ENCODE assay signal across 32 cellular contexts in the genomic region with DNA sequence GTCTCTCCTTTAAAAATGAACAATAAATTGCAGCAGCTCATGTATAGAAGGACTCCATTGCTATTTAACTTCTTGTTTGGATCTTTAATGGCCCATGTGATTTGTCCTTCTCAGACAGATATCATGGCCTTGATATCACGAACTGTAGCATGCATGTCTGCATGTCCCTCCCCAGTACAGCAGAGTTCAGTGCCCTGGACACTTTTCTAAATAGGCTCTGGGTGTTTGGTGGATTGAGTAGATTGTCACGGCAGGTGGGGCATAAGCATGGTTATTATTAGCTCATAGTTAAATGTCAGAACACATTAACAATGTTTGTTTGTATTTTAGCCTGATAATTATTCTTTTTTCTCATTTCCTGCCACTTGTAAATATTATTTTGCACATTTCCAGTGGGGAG.
"Had no signal": no experiment of that assay in that cellular context is flagged by ENCODE, and none has a peak within 500 bp of the region (broad histone marks: within the 10 kb centered on the region; RNA-seq: fewer than 3 reads in every experiment).

No MANE protein-coding gene starts in this region.

- H3K9me3 ChIP-seq: ascending aorta had no signal

- FAIRE-seq: bronchial epithelial cell, TTC549 had no signal

- H3K36me3 ChIP-seq: ascending aorta, cardiac muscle cell, WERI-Rb-1 had no signal

- DNase-seq: activated CD4-positive, alpha-beta memory T cell treated with anti-CD3 and anti-CD28 coated beads, Interleukin-2, amount 10 ng/mL, durations not matched to agents 7 days and 5 days; activated CD4-positive, alpha-beta T cell treated with anti-CD3 and anti-CD28 coated beads for 1 hour; activated CD4-positive, alpha-beta T cell treated with anti-CD3 and anti-CD28 coated beads for 36 hours; activated CD4-positive, alpha-beta T cell treated with anti-CD3 and anti-CD28 coated beads for 48 hours; activated CD4-positive, alpha-beta T cell treated with anti-CD3 and anti-CD28 coated beads, Interleukin-2, amount 10 ng/mL, durations not matched to agents 7 days and 5 days; activated CD4-positive, alpha-beta T cell treated with anti-CD3 and anti-CD28 coated beads, Interleukin-2, amount 50 U/mL, for 48 hours; activated CD4-positive, CD25-positive, alpha-beta regulatory T cell; activated CD8-positive, alpha-beta memory T cell treated with anti-CD3 and anti-CD28 coated beads for 24 hours; activated CD8-positive, alpha-beta memory T cell treated with anti-CD3 and anti-CD28 coated beads, Interleukin-2, amount 10 ng/mL, durations not matched to agents 7 days and 5 days; activated CD8-positive, alpha-beta memory T cell treated with anti-CD3 and anti-CD28 coated beads, Interleukin-2, amount 50 U/mL, for 48 hours; activated CD8-positive, alpha-beta T cell treated with anti-CD3 and anti-CD28 coated beads, Interleukin-2, amount 10 ng/mL, durations not matched to agents 7 days and 5 days; activated effector memory CD4-positive, alpha-beta T cell treated with Interleukin-2 at 50 U/mL for 16 hours; activated gamma-delta T cell; activated naive CD4-positive, alpha-beta T cell treated with anti-CD3 and anti-CD28 coated beads, Interleukin-2, amount 10 ng/mL, durations not matched to agents 7 days and 5 days; activated naive CD4-positive, alpha-beta T cell treated with Interleukin-2 at 50 U/mL for 16 hours; activated naive CD8-positive, alpha-beta T cell treated with anti-CD3 and anti-CD28 coated beads, Interleukin-2, amount 10 ng/mL, durations not matched to agents 7 days and 5 days; activated naive CD8-positive, alpha-beta T cell treated with anti-CD3 and anti-CD28 coated beads, Interleukin-2, amount 50 U/mL, for 24 hours; activated T-cell treated with anti-CD3 and anti-CD28 coated beads, Interleukin-2, amount 50 U/mL, for 24 hours; activated T-cell treated with anti-CD3 and anti-CD28 coated beads, Interleukin-2, amount 50 U/mL, for 48 hours; anterior cingulate cortex; caudate nucleus; cerebellar nuclear complex; T-helper 1 cell; T-helper 2 cell; T-helper 9 cell; WERI-Rb-1 had no signal

- H3K4me3 ChIP-seq: ascending aorta, cardiac muscle cell had no signal

- ATAC-seq: activated CD4-positive, alpha-beta T cell treated with anti-CD3 and anti-CD28 coated beads for 36 hours; activated CD4-positive, CD25-positive, alpha-beta regulatory T cell treated with anti-CD3 and anti-CD28 coated beads, Interleukin-2, amount 50 U/mL, for 24 hours; activated CD8-positive, alpha-beta memory T cell treated with anti-CD3 and anti-CD28 coated beads, Interleukin-2, amount 10 ng/mL, durations not matched to agents 7 days and 5 days; activated CD8-positive, alpha-beta T cell treated with anti-CD3 and anti-CD28 coated beads, Interleukin-2, amount 10 ng/mL, durations not matched to agents 7 days and 5 days; activated naive CD8-positive, alpha-beta T cell treated with anti-CD3 and anti-CD28 coated beads, Interleukin-2, amount 50 U/mL, for 24 hours; WTC11 had no signal

- H3K27ac ChIP-seq: ascending aorta, cardiac muscle cell, WERI-Rb-1 had no signal

- H3K4me1 ChIP-seq: ascending aorta had no signal

- H3K27me3 ChIP-seq: ascending aorta, cardiac muscle cell had no signal
